ENCODE assay signal across 14 cellular contexts in genomic region chr1:172134087-172134731, GRCh38.
DNase-seq lines count a peak whose midpoint lies in the region; ATAC-seq lines count a peak whose summit lies in the region.
"Had no signal": no experiment of that assay in that cellular context is flagged by ENCODE, and none has a peak within 500 bp of the region (broad histone marks: within the 10 kb centered on the region; RNA-seq: fewer than 3 reads in every experiment).

No MANE protein-coding gene starts in this region.

- H3K36me3 ChIP-seq in GM23248 (ENCODE audit: low read depth) = peaks cover 10% of the 10 kb centered on the region; the same call in 1 of the 2 replicates
- H3K36me3 ChIP-seq in aorta (ENCODE audit: control insufficient read depth in 1 of 2, insufficient read depth in 2 of 2, low read length in 1 of 2) = no peaks in the 10 kb centered on the region
- H3K36me3 ChIP-seq: ovary had no signal

- H3K9me3 ChIP-seq in GM23248 (ENCODE audit: low read depth) = no peaks in the 10 kb centered on the region
- H3K9me3 ChIP-seq in aorta (ENCODE audit: control insufficient read depth, low read length) = no peaks in the 10 kb centered on the region
- H3K9me3 ChIP-seq: ovary had no signal

- 59 to 69% methylated on average over 2 of the region's 2 CpGs for WGBS in GM23248 (ENCODE audit: low coverage in 1 of 2, low lambda C conversion rate in 2 of 2, missing lambda C conversion rate in 2 of 2), 2 experiments
- 98 to 99% methylated on average over 2 of the region's 2 CpGs for WGBS in aorta, 2 donors

- no peak overlapping the region for H3K4me3 Mint-ChIP-seq in activated CD4-positive, alpha-beta T cell treated with anti-CD3 and anti-CD28 coated beads for 36 hours
- H3K4me3 Mint-ChIP-seq in activated T-helper 17 cell treated with anti-CD3 and anti-CD28 coated beads, Interleukin-2, amount 50 U/mL, for 72 hours = peak overlapping the region; percentile 36
- H3K4me3 Mint-ChIP-seq: CD14-positive monocyte had no signal

- intact Hi-C loops in activated CD4-positive, alpha-beta T cell treated with anti-CD3 and anti-CD28 coated beads for 36 hours (cut with DNase I, micrococcal nuclease) = loop anchor here (1.0 to 5.0 kb wide), 3 partner anchors 47 to 263 kb away; no protein-coding TSS in a partner anchor
- intact Hi-C loops in aorta (cut with DNase I) = no loop called here

- peak; percentile 99 for ATAC-seq in activated CD4-positive, alpha-beta T cell treated with anti-CD3 and anti-CD28 coated beads for 36 hours
- peak; percentile 97 for ATAC-seq in activated T-helper 17 cell treated with anti-CD3 and anti-CD28 coated beads, Interleukin-2, amount 50 U/mL, for 72 hours (replicated peaks)
- ATAC-seq in aorta (ENCODE audit: low FRiP score) = no peak
- ATAC-seq in HG03571 (IDR thresholded peaks at IDR 0.05; ENCODE audit: unreplicated experiment) = no peak

- H3K79me2 ChIP-seq in GM23248 (ENCODE audit: insufficient read depth) = no peaks in the 10 kb centered on the region

- H3K4me1 Mint-ChIP-seq in activated CD4-positive, alpha-beta T cell treated with anti-CD3 and anti-CD28 coated beads for 36 hours = peaks cover 19% of the 10 kb centered on the region
- H3K4me1 Mint-ChIP-seq in activated T-helper 17 cell treated with anti-CD3 and anti-CD28 coated beads, Interleukin-2, amount 50 U/mL, for 72 hours = peaks cover 18% of the 10 kb centered on the region
- H3K4me1 Mint-ChIP-seq: CD14-positive monocyte had no signal

- H3K4me2 ChIP-seq in GM23248 (ENCODE audit: unreplicated experiment) = no peak overlapping the region

- H3K4me1 ChIP-seq in GM23248 (ENCODE audit: insufficient read depth) (peaks cover 44% of the 10 kb centered on the region), aorta (ENCODE audit: control insufficient read depth in 1 of 2, insufficient read depth in 2 of 2, low read length in 2 of 2) (peaks cover 0 to 1% of the 10 kb centered on the region in 2 donors)

- H3F3A ChIP-seq in GM23248 (ENCODE audit: insufficient read depth) = peaks cover 46% of the 10 kb centered on the region

- H3K9ac ChIP-seq in GM23248 = no peak overlapping the region

- H3K36me3 Mint-ChIP-seq in activated CD4-positive, alpha-beta T cell treated with anti-CD3 and anti-CD28 coated beads for 36 hours (ENCODE audit: low read depth) = no peaks in the 10 kb centered on the region
- no peaks in the 10 kb centered on the region for H3K36me3 Mint-ChIP-seq in activated T-helper 17 cell treated with anti-CD3 and anti-CD28 coated beads, Interleukin-2, amount 50 U/mL, for 72 hours (ENCODE audit: low read depth)
- H3K36me3 Mint-ChIP-seq: CD14-positive monocyte had no signal

- H3K27ac ChIP-seq in GM23248 (no peak overlapping the region), aorta (ENCODE audit: low read depth in 1 of 2, low read length in 2 of 2) (no peak overlapping the region)

- H3K9me3 Mint-ChIP-seq in activated CD4-positive, alpha-beta T cell treated with anti-CD3 and anti-CD28 coated beads for 36 hours (ENCODE audit: low read depth) = no peaks in the 10 kb centered on the region
- H3K9me3 Mint-ChIP-seq in activated T-helper 17 cell treated with anti-CD3 and anti-CD28 coated beads, Interleukin-2, amount 50 U/mL, for 72 hours = no peaks in the 10 kb centered on the region

- POLR2A ChIA-PET in activated CD4-positive, alpha-beta T cell treated with anti-CD3 and anti-CD28 coated beads for 36 hours (lab: Charles Lee) = interaction anchor here (0.9 kb wide), 1 partner anchor 224 kb away, joined by 3 read pairs; no protein-coding TSS in a partner anchor

- H2AFZ ChIP-seq in GM23248 = no peak overlapping the region

- H3K27me3 ChIP-seq in GM23248 (replicated peaks; ENCODE audit: insufficient read depth) = no peaks in the 10 kb centered on the region
- H3K27me3 ChIP-seq in aorta (ENCODE audit: control insufficient read depth in 1 of 2, insufficient read depth in 2 of 2, low read length in 1 of 2) = no peaks in the 10 kb centered on the region
- H3K27me3 ChIP-seq: ovary had no signal

- peak overlapping the region; percentile 70 for H3K27ac Mint-ChIP-seq in activated CD4-positive, alpha-beta T cell treated with anti-CD3 and anti-CD28 coated beads for 36 hours
- peak overlapping the region; percentile 40 for H3K27ac Mint-ChIP-seq in activated T-helper 17 cell treated with anti-CD3 and anti-CD28 coated beads, Interleukin-2, amount 50 U/mL, for 72 hours
- H3K27ac Mint-ChIP-seq: CD14-positive monocyte had no signal

- CTCF ChIA-PET in activated CD4-positive, alpha-beta T cell treated with anti-CD3 and anti-CD28 coated beads for 36 hours (lab: Charles Lee) = interaction anchor here (0.5 to 1.6 kb wide), 8 partner anchors 11 to 363 kb away, joined by 3 to 6 read pairs (median 3); no protein-coding TSS in a partner anchor

- peak; percentile 23 for DNase-seq in activated CD4-positive, alpha-beta T cell treated with anti-CD3 and anti-CD28 coated beads for 36 hours
- DNase-seq in activated CD4-positive, alpha-beta T cell treated with anti-CD3 and anti-CD28 coated beads for 4 hours = no peak
- peak; percentile 30 for DNase-seq in GM23248
- peak; percentile 21 for DNase-seq in renal cortical epithelial cell (ENCODE audit: low read depth)
- DNase-seq in aorta = no peak
- DNase-seq in COLO668 (lab: John Stamatoyannopoulos, UW; ENCODE audit: unreplicated experiment) = no peak
- DNase-seq: anterior cingulate cortex, cortex of kidney, head of caudate nucleus, NCI-H1694, ovary had no signal

- H4K20me1 ChIP-seq in GM23248 (ENCODE audit: insufficient read depth) = no peaks in the 10 kb centered on the region

- in situ Hi-C loops in GM23248 (cut with MboI) = no loop called here

- H3K27me3 Mint-ChIP-seq in activated CD4-positive, alpha-beta T cell treated with anti-CD3 and anti-CD28 coated beads for 36 hours = no peaks in the 10 kb centered on the region
- peaks cover 3% of the 10 kb centered on the region for H3K27me3 Mint-ChIP-seq in activated T-helper 17 cell treated with anti-CD3 and anti-CD28 coated beads, Interleukin-2, amount 50 U/mL, for 72 hours

- H3K4me3 ChIP-seq in GM23248 (no peak overlapping the region), aorta (ENCODE audit: low read length in 2 of 2) (no peak overlapping the region)
- H3K4me3 ChIP-seq: ovary had no signal

- H3K9me2 ChIP-seq in GM23248 (ENCODE audit: insufficient read depth) = no peaks in the 10 kb centered on the region

Comparison
In these comparisons a context has a peak if more than half of its experiments do, and no peak if none do; other contexts are left out.
1. DNase-seq: peak in activated CD4-positive, alpha-beta T cell treated with anti-CD3 and anti-CD28 coated beads for 36 hours (single experiment), GM23248 (single experiment) and renal cortical epithelial cell (single experiment); none in activated CD4-positive, alpha-beta T cell treated with anti-CD3 and anti-CD28 coated beads for 4 hours (0 of 2), aorta (0 of 2) and COLO668 (single experiment).
2. ATAC-seq: peak in activated CD4-positive, alpha-beta T cell treated with anti-CD3 and anti-CD28 coated beads for 36 hours (single experiment) and activated T-helper 17 cell treated with anti-CD3 and anti-CD28 coated beads, Interleukin-2, amount 50 U/mL, for 72 hours (single experiment); none in aorta (single experiment) and HG03571 (single experiment).
3. intact Hi-C loops: an anchor here in activated CD4-positive, alpha-beta T cell treated with anti-CD3 and anti-CD28 coated beads for 36 hours (1.0 to 5.0 kb wide); none called in aorta.